1 cellular context compared by ENCODE assay signal in the genomic region with DNA sequence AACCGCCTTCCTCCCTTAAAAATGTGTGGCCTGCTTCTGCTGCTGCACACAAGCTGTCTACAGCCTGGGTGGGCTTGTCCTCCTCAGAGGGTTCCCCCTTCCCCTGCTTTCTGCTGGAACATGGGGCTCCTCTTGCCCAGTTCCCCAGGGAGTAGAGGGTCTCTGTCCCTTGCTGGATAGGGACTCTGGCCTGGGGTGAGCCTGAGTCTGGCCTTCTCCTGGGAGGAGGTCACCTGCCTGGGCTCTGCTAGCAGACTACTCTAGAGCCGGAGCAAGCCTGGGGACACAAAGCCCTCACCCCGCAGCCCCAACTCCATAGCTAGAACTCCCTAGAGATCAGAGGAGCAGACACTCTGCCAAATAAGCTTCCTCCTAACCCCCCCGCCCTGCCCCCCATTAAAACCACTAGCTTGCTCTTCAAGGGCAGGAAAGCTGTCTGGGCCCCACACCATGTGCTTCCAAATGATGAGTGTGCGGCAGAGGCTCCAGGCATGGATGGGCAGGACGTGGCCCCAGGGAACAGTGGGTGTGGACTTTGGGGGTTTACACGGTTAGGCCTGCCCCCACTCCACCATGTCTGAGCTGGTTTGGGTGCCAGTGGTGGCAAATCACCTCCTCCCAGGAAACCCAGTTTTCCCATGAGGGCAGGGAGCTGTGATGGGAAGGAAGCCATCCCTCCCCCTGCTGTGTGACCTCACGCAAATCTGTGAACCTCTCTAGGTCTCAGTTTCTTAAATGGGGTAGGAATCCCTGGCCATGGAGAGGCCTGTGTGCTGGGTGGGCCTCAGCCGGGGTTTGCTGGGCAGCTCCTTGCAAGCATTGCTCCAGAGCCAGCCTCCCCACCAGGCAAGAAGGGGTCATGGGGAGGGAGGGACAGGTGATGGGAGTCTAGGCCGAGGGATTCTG.
TF ChIP-seq lines count a peak whose summit lies in the region.

No MANE protein-coding gene starts in this region.

TF ChIP-seq in HEK293, 187 proteins besides CTCF, POLR2A, EP300 and RAD21 (continued from another document):
- no peak for TF ChIP-seq ZNF645 (tag by site-specific recombination; IDR thresholded peaks at IDR 0.05)
- no peak for TF ChIP-seq ZNF510 (tag by site-specific recombination; IDR thresholded peaks at IDR 0.05; ENCODE audit: insufficient replicate concordance)
- no peak for TF ChIP-seq ZNF311 (tag by site-specific recombination; IDR thresholded peaks at IDR 0.05; ENCODE audit: borderline replicate concordance)
- no peak for TF ChIP-seq ZNF426 (tag by site-specific recombination; IDR thresholded peaks at IDR 0.05)
- TF ChIP-seq SALL2 (tag by site-specific recombination; IDR thresholded peaks at IDR 0.05; ENCODE audit: borderline replicate concordance): no peak
- no peak for TF ChIP-seq ZFP41 (tag by site-specific recombination; IDR thresholded peaks at IDR 0.05; ENCODE audit: borderline replicate concordance)
- no peak for TF ChIP-seq ZEB2 (tag by site-specific recombination; IDR thresholded peaks at IDR 0.05)
- TF ChIP-seq, protein P1, sequence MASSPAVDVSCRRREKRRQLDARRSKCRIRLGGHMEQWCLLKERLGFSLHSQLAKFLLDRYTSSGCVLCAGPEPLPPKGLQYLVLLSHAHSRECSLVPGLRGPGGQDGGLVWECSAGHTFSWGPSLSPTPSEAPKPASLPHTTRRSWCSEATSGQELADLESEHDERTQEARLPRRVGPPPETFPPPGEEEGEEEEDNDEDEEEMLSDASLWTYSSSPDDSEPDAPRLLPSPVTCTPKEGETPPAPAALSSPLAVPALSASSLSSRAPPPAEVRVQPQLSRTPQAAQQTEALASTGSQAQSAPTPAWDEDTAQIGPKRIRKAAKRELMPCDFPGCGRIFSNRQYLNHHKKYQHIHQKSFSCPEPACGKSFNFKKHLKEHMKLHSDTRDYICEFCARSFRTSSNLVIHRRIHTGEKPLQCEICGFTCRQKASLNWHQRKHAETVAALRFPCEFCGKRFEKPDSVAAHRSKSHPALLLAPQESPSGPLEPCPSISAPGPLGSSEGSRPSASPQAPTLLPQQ (tag by site-specific recombination; IDR thresholded peaks at IDR 0.05): 0 out of 2 replicates have a peak, but pooled peaks have one; percentile 34
- TF ChIP-seq ZNF140 (tag by site-specific recombination; IDR thresholded peaks at IDR 0.05): no peak
- TF ChIP-seq ZNF169 (tag by site-specific recombination; IDR thresholded peaks at IDR 0.05): no peak
- TF ChIP-seq YY1 (tag by site-specific recombination; IDR thresholded peaks at IDR 0.05): no peak
- no peak for TF ChIP-seq FEZF1 (tag by site-specific recombination; IDR thresholded peaks at IDR 0.05)
